In the genomic region with DNA sequence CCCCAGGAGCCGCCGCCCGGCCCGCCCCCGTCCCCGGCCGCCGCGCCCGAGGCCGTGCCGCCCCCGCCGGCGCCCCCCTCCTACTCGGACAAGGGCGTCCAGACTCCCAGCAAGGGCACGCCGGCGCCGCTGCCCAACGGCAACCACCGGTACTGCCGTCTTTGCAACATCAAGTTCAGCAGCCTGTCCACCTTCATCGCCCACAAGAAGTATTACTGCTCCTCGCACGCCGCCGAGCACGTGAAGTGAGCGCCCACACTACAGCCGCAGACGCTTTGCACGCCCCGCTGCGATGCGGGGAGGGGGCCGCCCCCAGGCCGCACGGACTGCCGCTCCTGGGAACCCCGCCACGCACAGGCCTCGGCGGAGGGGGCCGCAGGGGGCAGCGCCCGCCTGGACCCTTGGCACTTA, we compare ENCODE assay signal across 8 cellular contexts. TPM values are rescaled to one million over a fixed set of nuclear protein-coding genes. Genes with fewer than 3 reads are reported as not detected.
A peak's percentile ranks its signal among the peaks of the same experiment; 100 is the strongest.
DNase-seq lines count a peak whose midpoint lies in the region; ATAC-seq and TF ChIP-seq lines count a peak whose summit lies in the region.

No MANE protein-coding gene starts in this region.

- H2AK5ac ChIP-seq in mesendoderm (ENCODE audit: low read length), result no peak overlapping the region

- CTCF ChIA-PET in CD4-positive, alpha-beta memory T cell (lab: Charles Lee; ENCODE audit: partially characterized antibody), result no interaction called here
- CTCF ChIA-PET in RWPE1 (lab: Yijun Ruan, JAX), result no interaction called here

- H3K4me3 ChIP-seq in CD4-positive, alpha-beta memory T cell (ENCODE audit: low read length in 2 of 2), result peak overlapping the region in 1 of 2 donors; percentile 24
- peak overlapping the region; percentile 63 for H3K4me3 ChIP-seq in GM23338
- peak overlapping the region; percentile 67 for H3K4me3 ChIP-seq in choroid plexus epithelial cell (ENCODE audit: low read depth, low read length)
- peak overlapping the region; percentile 13 for H3K4me3 ChIP-seq in mesendoderm (ENCODE audit: low read length)
- H3K4me3 ChIP-seq in transverse colon, result peak overlapping the region; percentile 54 to 86 (median 72)
- no peak overlapping the region for H3K4me3 ChIP-seq in lower leg skin (ENCODE audit: low read depth, poor library complexity, severe bottlenecking)

- no peaks in the 10 kb centered on the region for H4K20me1 ChIP-seq in GM23338 (replicated peaks; ENCODE audit: insufficient read depth)

- H3K27ac ChIP-seq in CD4-positive, alpha-beta memory T cell (ENCODE audit: low read depth, low read length), result peak overlapping the region; percentile 2
- no peak overlapping the region for H3K27ac ChIP-seq in GM23338 (ENCODE audit: low read depth)
- H3K27ac ChIP-seq in RWPE1, result peak overlapping the region; percentile 82
- H3K27ac ChIP-seq in mesendoderm (ENCODE audit: low read depth, low read length), result no peak overlapping the region
- H3K27ac ChIP-seq in transverse colon, result peak overlapping the region; percentile 39 to 95 (median 58)

- no peak overlapping the region for H2AFZ ChIP-seq in GM23338

- H3K36me3 ChIP-seq in CD4-positive, alpha-beta memory T cell (ENCODE audit: insufficient read depth, low read length), result no peaks in the 10 kb centered on the region
- H3K36me3 ChIP-seq in GM23338 (ENCODE audit: insufficient read depth), result no peaks in the 10 kb centered on the region
- no peaks in the 10 kb centered on the region for H3K36me3 ChIP-seq in mesendoderm (ENCODE audit: control insufficient read depth, insufficient read depth, low read length)
- no peaks in the 10 kb centered on the region for H3K36me3 ChIP-seq in transverse colon

- no peak overlapping the region for H4K5ac ChIP-seq in mesendoderm (ENCODE audit: low read length)

- H3K9me2 ChIP-seq in GM23338 (ENCODE audit: insufficient read depth), result no peaks in the 10 kb centered on the region

- H3K79me2 ChIP-seq in GM23338 (replicated peaks; ENCODE audit: insufficient read depth) (no peaks in the 10 kb centered on the region), mesendoderm (ENCODE audit: control insufficient read depth, insufficient read depth, low read length) (no peaks in the 10 kb centered on the region)

- H3K23ac ChIP-seq in mesendoderm (ENCODE audit: low read length), result peak overlapping the region; percentile 80

- H3K4me1 Mint-ChIP-seq in CD4-positive, alpha-beta memory T cell, result peaks cover 5 to 18% (median 6%) of the 10 kb centered on the region in 4 donors
- H3K4me1 Mint-ChIP-seq in GM23338, result peaks cover 10% of the 10 kb centered on the region

- H3K4me3 Mint-ChIP-seq in CD4-positive, alpha-beta memory T cell, result peak overlapping the region in 7 of 8 donors; percentile 63 to 83 (median 79)
- H3K4me3 Mint-ChIP-seq in GM23338, result peak overlapping the region; percentile 80

- peak overlapping the region; percentile 81 for H3K4me2 ChIP-seq in GM23338
- H3K4me2 ChIP-seq in mesendoderm (ENCODE audit: low read length), result peak overlapping the region; percentile 35

- no peak overlapping the region for H2BK15ac ChIP-seq in mesendoderm (replicated peaks; ENCODE audit: low read depth)

- no peak overlapping the region for H4K8ac ChIP-seq in mesendoderm (ENCODE audit: low read depth, low read length)

- H3K27ac Mint-ChIP-seq in CD4-positive, alpha-beta memory T cell, result peak overlapping the region in 5 of 7 donors; percentile 42 to 83 (median 79)
- no peak overlapping the region for H3K27ac Mint-ChIP-seq in GM23338

- POLR2A ChIA-PET in CD4-positive, alpha-beta memory T cell (lab: Charles Lee; ENCODE audit: partially characterized antibody), result interaction anchor here (1.2 to 1.4 kb wide), 3 partner anchors 26 to 87 kb away, joined by 3 to 4 read pairs (median 3); a partner anchor contains a TSS
- POLR2A ChIA-PET in RWPE1 (lab: Yijun Ruan, JAX; ENCODE audit: low non-redundant PET), result no interaction called here

- in situ Hi-C loops in transverse colon (cut with MboI; ENCODE audit: low pct_ligation_motif_present in 1 of 4, low pct_unique_long_range_greater_than_20kb in 1 of 4, low sequenced_read_pairs in 3 of 4), result no loop called here

- peak overlapping the region; percentile 62 for H3K9ac ChIP-seq in mesendoderm (ENCODE audit: low read length)

- H2BK120ac ChIP-seq in mesendoderm (ENCODE audit: low read depth, low read length), result no peak overlapping the region

- H3K4ac ChIP-seq in mesendoderm (ENCODE audit: low read depth, low read length), result peak overlapping the region; percentile 89

- H3F3A ChIP-seq in GM23338 (replicated peaks; ENCODE audit: low read depth), result peaks cover 5% of the 10 kb centered on the region; the same call in 1 of the 2 replicates

- H3K9me3 Mint-ChIP-seq in CD4-positive, alpha-beta memory T cell, result peaks cover 0 to 3% (median 0%) of the 10 kb centered on the region in 8 donors
- no peaks in the 10 kb centered on the region; the same call in 2 of the 3 replicates for H3K9me3 Mint-ChIP-seq in GM23338

- peak in 4 of 5 donors; percentile 15 to 48 (median 21) for DNase-seq in CD4-positive, alpha-beta memory T cell
- DNase-seq in GM23338 (ENCODE audit: low spot score) (peak; percentile 65), RWPE1 (ENCODE audit: low spot score) (peak; percentile 41), choroid plexus epithelial cell (ENCODE audit: low read depth) (peak; percentile 67), mesendoderm (peak; percentile 44), transverse colon (peak; percentile 65), lower leg skin (ENCODE audit: low spot score in 2 of 2) (no peak), superior temporal gyrus (ENCODE audit: extremely low spot score) (no peak)

- peaks cover 4% of the 10 kb centered on the region for H3K79me1 ChIP-seq in mesendoderm (ENCODE audit: low read length)

- H3K4me1 ChIP-seq in CD4-positive, alpha-beta memory T cell (ENCODE audit: insufficient read depth, low read length), result peaks cover 10% of the 10 kb centered on the region
- no peaks in the 10 kb centered on the region; the same call in 1 of the 2 replicates for H3K4me1 ChIP-seq in GM23338 (ENCODE audit: insufficient read depth)
- peaks cover 2% of the 10 kb centered on the region for H3K4me1 ChIP-seq in mesendoderm (ENCODE audit: control insufficient read depth, low read depth, low read length)
- peaks cover 10 to 20% (median 15%) of the 10 kb centered on the region in 4 donors for H3K4me1 ChIP-seq in transverse colon

- H3K18ac ChIP-seq in mesendoderm (ENCODE audit: low read length), result peak overlapping the region; percentile 73

- no CpG with 5 or more reads among the region's 48 CpGs for WGBS in mesendoderm (ENCODE audit: extremely low coverage, insufficient coverage, low lambda C conversion rate)
- 22 to 23% methylated on average over 6 to 26 of the region's 48 CpGs for WGBS in transverse colon (ENCODE audit: low coverage in 1 of 2), 2 donors
- WGBS in lower leg skin, 2 donors, result 12 to 22% methylated on average over 11 to 28 of the region's 48 CpGs

- H3K9me3 ChIP-seq in CD4-positive, alpha-beta memory T cell (ENCODE audit: control insufficient read depth in 1 of 2, low read length in 2 of 2), result no peaks in the 10 kb centered on the region
- H3K9me3 ChIP-seq in transverse colon, result no peaks in the 10 kb centered on the region

- H3K27me3 Mint-ChIP-seq in CD4-positive, alpha-beta memory T cell, result no peaks in the 10 kb centered on the region
- peaks cover 16% of the 10 kb centered on the region for H3K27me3 Mint-ChIP-seq in GM23338 (ENCODE audit: insufficient read depth, low read depth, poor library complexity)

- no peaks in the 10 kb centered on the region for H3K27me3 ChIP-seq in CD4-positive, alpha-beta memory T cell (ENCODE audit: insufficient read depth, low read length)
- H3K27me3 ChIP-seq in GM23338 (ENCODE audit: insufficient read depth) (no peaks in the 10 kb centered on the region), mesendoderm (ENCODE audit: insufficient read depth, low read length, poor library complexity) (no peaks in the 10 kb centered on the region), transverse colon (peaks cover 17% of the 10 kb centered on the region)

- ATAC-seq in GM23338, result peak; percentile 4; the same call in 2 of the 3 replicates

- TF ChIP-seq CTCF in GM23338 (conservative IDR thresholded peaks at IDR 0.05; ENCODE audit: low read depth in 2 of 2) (no peak), RWPE1 (conservative IDR thresholded peaks at IDR 0.05; ENCODE audit: low read depth) (peak; percentile 19; the same call in 1 of the 2 replicates), choroid plexus epithelial cell (conservative IDR thresholded peaks at IDR 0.05; ENCODE audit: low read depth, low read length) (peak; percentile 21), transverse colon (IDR thresholded peaks at IDR 0.05) (peak in 3 of 5 experiments; percentile 13 to 46 (median 24)), lower leg skin (IDR thresholded peaks at IDR 0.05) (no peak)

- H3K56ac ChIP-seq in mesendoderm (ENCODE audit: low read length), result peak overlapping the region; percentile 87

- no peak overlapping the region for H2BK5ac ChIP-seq in mesendoderm (ENCODE audit: low read length)

- intact Hi-C loops in CD4-positive, alpha-beta memory T cell (cut with micrococcal nuclease), result no loop called here
- intact Hi-C loops in transverse colon (cut with DNase I; ENCODE audit: low total_unique reads) (no loop called here), lower leg skin (cut with DNase I; ENCODE audit: low total_unique reads) (no loop called here)

- H3K36me3 Mint-ChIP-seq in CD4-positive, alpha-beta memory T cell, result peaks cover 0 to 9% of the 10 kb centered on the region in 2 donors
- H3K36me3 Mint-ChIP-seq in GM23338 (ENCODE audit: low read depth), result peaks cover 3% of the 10 kb centered on the region; the same call in 2 of the 3 replicates

- no peak for TF ChIP-seq POLR2A in transverse colon (IDR thresholded peaks at IDR 0.05)
- TF ChIP-seq POLR2A in lower leg skin (IDR thresholded peaks at IDR 0.05), result no peak

- no peak for TF ChIP-seq EP300 in transverse colon (IDR thresholded peaks at IDR 0.05; ENCODE audit: low read depth)

TF ChIP-seq in GM23338, 12 proteins besides CTCF, POLR2A, EP300 and RAD21 (continues in another document):
- TF ChIP-seq, protein P1, sequence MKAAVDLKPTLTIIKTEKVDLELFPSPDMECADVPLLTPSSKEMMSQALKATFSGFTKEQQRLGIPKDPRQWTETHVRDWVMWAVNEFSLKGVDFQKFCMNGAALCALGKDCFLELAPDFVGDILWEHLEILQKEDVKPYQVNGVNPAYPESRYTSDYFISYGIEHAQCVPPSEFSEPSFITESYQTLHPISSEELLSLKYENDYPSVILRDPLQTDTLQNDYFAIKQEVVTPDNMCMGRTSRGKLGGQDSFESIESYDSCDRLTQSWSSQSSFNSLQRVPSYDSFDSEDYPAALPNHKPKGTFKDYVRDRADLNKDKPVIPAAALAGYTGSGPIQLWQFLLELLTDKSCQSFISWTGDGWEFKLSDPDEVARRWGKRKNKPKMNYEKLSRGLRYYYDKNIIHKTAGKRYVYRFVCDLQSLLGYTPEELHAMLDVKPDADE (IDR thresholded peaks at IDR 0.05), result no peak
- no peak for TF ChIP-seq STAT1 (IDR thresholded peaks at IDR 0.05; ENCODE audit: unreplicated experiment)

RNA-seq across cellular contexts. Expression of a gene that starts 35.5 kb away (rescaled TPM):
- 10 to 100 TPM; 84.5 to 91.5 TPM for total RNA-seq in CD4-positive, alpha-beta memory T cell
- 10 to 100 TPM in 1 of 2 donors, 1 to 10 TPM in 1; 3.0 to 23.5 TPM for polyA plus RNA-seq in CD4-positive, alpha-beta memory T cell
- 25.2 and 30.0 TPM in 2 replicates for total RNA-seq in GM23338 (2014; rRNA removed; shearing (Covaris generic))
- polyA plus RNA-seq in GM23338 (2016; fragmentation: Nextera tagmentation; extraction: Ambion mirVana), result 40.1 and 40.7 TPM in 2 replicates
- 44.2 TPM for polyA plus RNA-seq in mesendoderm (2013, experiment 1 of 2)
- polyA plus RNA-seq in mesendoderm (2013, experiment 2 of 2), result 44.8 TPM
- total RNA-seq in transverse colon, result 10 to 100 TPM; 17.9 to 50.5 (median 25.5) TPM
- 10 to 100 TPM; 16.5 to 32.3 (median 18.5) TPM for total RNA-seq in lower leg skin

Comparison
In these comparisons a context has a peak if more than half of its experiments do, and no peak if none do; other contexts are left out.
1. DNase-seq: peak in CD4-positive, alpha-beta memory T cell (4 of 5), GM23338 (single experiment), RWPE1 (single experiment), choroid plexus epithelial cell (single experiment), mesendoderm (single experiment) and transverse colon (single experiment); none in lower leg skin (0 of 2) and superior temporal gyrus (single experiment).
2. H3K27ac ChIP-seq: peak in CD4-positive, alpha-beta memory T cell (single experiment), RWPE1 (single experiment) and transverse colon (4 of 4); none in GM23338 (single experiment) and mesendoderm (single experiment).
3. CTCF ChIP-seq: peak in RWPE1 (single experiment), choroid plexus epithelial cell (single experiment) and transverse colon (3 of 5); none in GM23338 (0 of 2) and lower leg skin (0 of 3).